Comparison of ENCODE assay signal across 8 cellular contexts in the genomic region with DNA sequence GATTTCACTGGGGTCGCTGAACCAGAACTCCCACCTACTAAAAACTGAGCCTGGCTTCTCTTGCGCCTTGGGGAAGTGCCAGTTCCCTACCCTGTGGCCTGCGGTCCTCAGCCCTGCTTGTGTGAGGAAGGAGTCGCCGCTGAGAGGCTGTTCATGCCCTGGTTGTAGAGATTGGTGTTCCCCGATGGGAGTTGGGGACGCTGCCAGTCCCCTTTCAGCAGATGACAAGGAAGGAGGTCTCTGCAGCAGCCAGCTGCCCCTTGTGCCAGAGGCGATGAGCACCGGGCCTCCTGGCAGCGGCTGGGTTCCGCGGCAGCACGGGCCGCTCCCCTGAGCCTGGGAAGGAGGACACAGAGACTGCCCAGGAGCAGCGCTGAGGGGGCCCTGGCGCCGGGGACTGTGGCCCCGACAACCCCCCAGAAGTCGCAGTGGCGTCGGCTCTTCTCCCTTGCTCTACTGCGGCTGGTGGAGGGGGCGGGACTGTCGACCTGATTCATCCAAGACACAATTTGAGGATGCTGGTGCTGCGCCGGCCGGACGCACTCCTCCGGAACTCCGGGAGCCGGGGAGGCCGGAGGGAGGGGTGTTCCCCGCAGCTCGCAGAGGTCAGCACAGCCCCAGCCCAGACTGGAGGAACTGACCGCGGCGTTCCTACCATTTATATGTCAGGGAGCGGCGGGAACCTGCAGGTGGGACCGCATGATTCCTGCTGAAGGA. TPM values are rescaled to one million over a fixed set of nuclear protein-coding genes. Genes with fewer than 3 reads are reported as not detected.
DNase-seq lines count a peak whose midpoint lies in the region; ATAC-seq, FAIRE-seq and TF ChIP-seq lines count a peak whose summit lies in the region.

No MANE protein-coding gene starts in this region.

- H3K27ac ChIP-seq in esophagus squamous epithelium (peak overlapping the region; percentile 56 to 85 (median 80)), ovary (peak overlapping the region in 1 of 2 donors; percentile 53)

- H3K36me3 ChIP-seq in esophagus squamous epithelium (no peaks in the 10 kb centered on the region), ovary (no peaks in the 10 kb centered on the region)

- no peak for TF ChIP-seq CTCF in AG04449 (IDR thresholded peaks at IDR 0.05; ENCODE audit: insufficient read depth, low read length, missing control alignments)
- no peak for TF ChIP-seq CTCF in WI38 (IDR thresholded peaks at IDR 0.05; ENCODE audit: low read depth, low read length)
- no peak for TF ChIP-seq CTCF in esophagus squamous epithelium (IDR thresholded peaks at IDR 0.05)
- no peak for TF ChIP-seq CTCF in ovary (IDR thresholded peaks at IDR 0.05)

- no peak for FAIRE-seq in GM19239 (lab: Jason Lieb, UNC)

- WGBS in esophagus squamous epithelium, 2 donors: 30% methylated on average over 2 of the region's 40 CpGs; no CpG with 5 or more reads in 1 of the 2 donors
- 15 to 23% (median 19%) methylated on average over 30 to 40 of the region's 40 CpGs for WGBS in ovary, 3 donors

- H3K9me3 ChIP-seq in esophagus squamous epithelium (no peaks in the 10 kb centered on the region), ovary (no peaks in the 10 kb centered on the region)

- CTCF ChIA-PET in AG04449 (lab: Yijun Ruan, JAX): interaction anchor here (0.9 to 5.0 kb wide), 4 partner anchors 8 to 111 kb away, joined by 3 to 61 read pairs (median 3); no protein-coding TSS in a partner anchor

- peak overlapping the region; percentile 40 for H3K4me3 ChIP-seq in AG04449 (ENCODE audit: low read depth, low read length)
- H3K4me3 ChIP-seq in WI38 (ENCODE audit: low read depth, low read length): peak overlapping the region; percentile 49
- peak overlapping the region; percentile 5 to 62 (median 37) for H3K4me3 ChIP-seq in esophagus squamous epithelium
- peak overlapping the region; percentile 25 for H3K4me3 ChIP-seq in ovary

- intact Hi-C loops in esophagus squamous epithelium (cut with DNase I): no loop called here
- intact Hi-C loops in ovary (cut with DNase I): loop anchor here in 2 of 4 donors (10.0 kb wide), 2 partner anchors 69 to 109 kb away; no protein-coding TSS in a partner anchor

- POLR2A ChIA-PET in AG04449 (lab: Yijun Ruan, JAX): no interaction called here

- DNase-seq in AG04449 (ENCODE audit: low read depth, low spot score) (no peak), esophagus squamous epithelium (lab: John Stamatoyannopoulos, UW) (no peak), ovary (peak; percentile 62 to 77 (median 67)), GM19239 (ENCODE audit: insufficient read length, low spot score) (no peak), cortex of kidney (lab: John Stamatoyannopoulos, UW) (no peak)

- TF ChIP-seq EP300 in ovary (IDR thresholded peaks at IDR 0.05): no peak

- H3K27me3 ChIP-seq in esophagus squamous epithelium: peaks cover 0 to 9% (median 0%) of the 10 kb centered on the region in 4 donors
- H3K27me3 ChIP-seq in ovary: no peaks in the 10 kb centered on the region

- TF ChIP-seq POLR2A in esophagus squamous epithelium (IDR thresholded peaks at IDR 0.05): peak in 1 of 4 donors; percentile 16
- no peak for TF ChIP-seq POLR2A in ovary (IDR thresholded peaks at IDR 0.05)

- peak; percentile 18 for ATAC-seq in GM21529 (IDR thresholded peaks at IDR 0.05; ENCODE audit: unreplicated experiment)
- no peak for ATAC-seq in GM21723 (IDR thresholded peaks at IDR 0.05; ENCODE audit: unreplicated experiment)

- peaks cover 14 to 42% (median 19%) of the 10 kb centered on the region in 3 donors for H3K4me1 ChIP-seq in esophagus squamous epithelium
- H3K4me1 ChIP-seq in ovary (ENCODE audit: insufficient read depth): peaks cover 13% of the 10 kb centered on the region

RNA-seq across cellular contexts. Expression of a gene that starts 12.0 kb away (rescaled TPM):
- total RNA-seq in esophagus squamous epithelium: 1 to 10 TPM in 2 of 4 donors, under 1 TPM in 2; 0.27 to 6.9 (median 3.1) TPM
- total RNA-seq in ovary: 1 to 10 TPM; 1.4 to 7.2 (median 3.8) TPM
- polyA plus RNA-seq in ovary: 10 to 100 TPM in 1 of 2 donors, 1 to 10 TPM in 1; 2.4 to 11.1 TPM

RNA-seq across cellular contexts. Expression of a gene that starts 12.0 kb away (rescaled TPM):
- total RNA-seq in esophagus squamous epithelium: 1 to 10 TPM in 2 of 4 donors, not detected in 2; 2.9 to 3.2 TPM
- total RNA-seq in ovary: 1 to 10 TPM in 4 of 7 donors, under 1 TPM in 1, not detected in 2; 0.78 to 3.2 (median 2.6) TPM
- polyA plus RNA-seq in ovary: 1 to 10 TPM in 1 of 2 donors, under 1 TPM in 1; 0.87 to 2.6 TPM

RNA-seq across cellular contexts. Expression of a gene that starts 41.7 kb away (rescaled TPM):
- 10 to 100 TPM in 2 of 4 donors, 1 to 10 TPM in 2; 1.8 to 15.8 (median 8.6) TPM for total RNA-seq in esophagus squamous epithelium
- total RNA-seq in ovary: 10 to 100 TPM in 4 of 7 donors, 1 to 10 TPM in 3; 5.4 to 20.0 (median 11.0) TPM
- polyA plus RNA-seq in ovary: 10 to 100 TPM in 1 of 2 donors, 1 to 10 TPM in 1; 8.6 to 41.8 TPM

Comparison
In these comparisons a context has a peak if more than half of its experiments do, and no peak if none do; other contexts are left out.
1. DNase-seq: peak in ovary (5 of 5); none in AG04449 (single experiment), esophagus squamous epithelium (single experiment), GM19239 (single experiment) and cortex of kidney (single experiment).
2. Peak in every context shown above with its lines, with median percentiles within 50 percentile points of each other: H3K4me3 ChIP-seq.